In the genomic region with DNA sequence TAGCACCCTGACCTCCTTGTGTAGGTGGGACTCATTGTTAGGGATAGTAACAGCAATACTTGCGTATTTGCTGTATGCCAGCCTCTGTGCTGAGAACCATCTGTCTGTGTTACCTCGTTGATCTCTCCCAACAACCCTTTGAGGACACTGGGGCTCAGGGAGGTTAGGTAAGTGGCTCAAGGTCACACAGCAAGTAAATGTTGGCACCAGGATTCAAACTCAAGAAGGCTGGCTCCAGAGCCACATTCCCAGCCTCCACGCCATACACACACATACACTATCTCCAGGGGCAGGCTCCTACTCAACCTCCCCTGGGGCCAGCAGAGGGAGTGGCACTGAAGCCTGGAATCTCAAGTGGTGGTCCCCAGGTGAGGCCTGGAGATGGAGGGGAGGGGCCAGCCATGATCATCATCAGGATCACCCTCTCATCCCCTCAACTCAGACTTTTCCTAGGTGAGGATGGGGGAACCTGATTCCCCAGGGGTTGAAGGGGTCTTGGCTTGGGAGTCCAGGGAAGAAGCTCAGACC, we compare ENCODE assay signal across 20 cellular contexts.
"Had no signal": no experiment of that assay in that cellular context is flagged by ENCODE, and none has a peak within 500 bp of the region (broad histone marks: within the 10 kb centered on the region; RNA-seq: fewer than 3 reads in every experiment).

No MANE protein-coding gene starts in this region.

- H3K4me3 ChIP-seq: PC-9, Peyer's patch, SJSA1, SK-N-MC had no signal

- H3K4me2 ChIP-seq: KMS-11, PC-9 had no signal

- H3K9me3 ChIP-seq: Peyer's patch had no signal

- H3K9ac ChIP-seq: KMS-11 had no signal

- H2AFZ ChIP-seq: PC-9 had no signal

- H3K4me1 ChIP-seq: Peyer's patch, SJSA1 had no signal

- H3K27me3 ChIP-seq: Peyer's patch had no signal

- H3K36me3 ChIP-seq: Peyer's patch, SJSA1 had no signal

- DNase-seq: IMR-90; Kasumi-1; MM.1S; NCI-H1092 treated with DMSO at 0.1 percent for 48 hours; NCI-H1436; NCI-H187; NCI-H2029 treated with DMSO at 0.1 percent for 48 hours; NCI-H2171 treated with DMSO at 0.1 percent for 48 hours; NCI-H2227 treated with DMSO at 0.1 percent for 48 hours; NCI-H524; NCI-H526 treated with DMSO at 0.1 percent for 48 hours; NCI-H748 treated with DMSO at 0.1 percent for 48 hours; NK-92 treated with Interleukin-12 subunit alpha and Interleukin-12 subunit beta, amount 100 ng/mL, for 24 hours; PC-9; Peyer's patch; Right ventricle myocardium superior; SIG-M5 had no signal

- H3K27ac ChIP-seq: KMS-11, PC-9, Peyer's patch, SJSA1, SK-N-MC had no signal
